Comparison of ENCODE assay signal across 8 cellular contexts in genomic region chr16:22217890-22218730, GRCh38. TPM values are rescaled to one million over a fixed set of nuclear protein-coding genes. Genes with fewer than 3 reads are reported as not detected.
DNase-seq lines count a peak whose midpoint lies in the region; ATAC-seq, FAIRE-seq and TF ChIP-seq lines count a peak whose summit lies in the region.

No MANE protein-coding gene starts in this region.

- H3K27me3 ChIP-seq in OCI-LY1 (ENCODE audit: insufficient read depth, low read length): no peaks in the 10 kb centered on the region

- intact Hi-C loops in natural killer cell (cut with micrococcal nuclease): no loop called here

- no peak overlapping the region for H3K9ac ChIP-seq in OCI-LY1 (ENCODE audit: low read length)

- no peaks in the 10 kb centered on the region for H3K9me3 Mint-ChIP-seq in T-helper 1 cell treated with Interleukin-12 subunit alpha and Interleukin-12 subunit beta and Interleukin-4 antibody, amounts not matched to agents 30 μg/mL and 1 μg/mL, for 36 hours
- no peaks in the 10 kb centered on the region for H3K9me3 Mint-ChIP-seq in natural killer cell

- H3K4me1 ChIP-seq in OCI-LY1 (ENCODE audit: insufficient read depth, low read length, severe bottlenecking): peaks cover 37% of the 10 kb centered on the region

- 0 out of 2 replicates have a peak, but pooled peaks cover 6% of the 10 kb centered on the region for H3K79me2 ChIP-seq in OCI-LY1 (ENCODE audit: insufficient read depth, low read length)

- FAIRE-seq in H54 (lab: Jason Lieb, UNC): no peak

- no peak overlapping the region for H3K4me3 Mint-ChIP-seq in T-helper 1 cell treated with Interleukin-12 subunit alpha and Interleukin-12 subunit beta and Interleukin-4 antibody, amounts not matched to agents 30 μg/mL and 1 μg/mL, for 36 hours
- H3K4me3 Mint-ChIP-seq in natural killer cell: no peak overlapping the region

- ATAC-seq in natural killer cell: peak in 2 of 3 donors; percentile 15 to 40

- peaks cover 29% of the 10 kb centered on the region for H3K36me3 ChIP-seq in OCI-LY1 (ENCODE audit: insufficient read depth, low read length)

- peaks cover 1% of the 10 kb centered on the region for H3K36me3 Mint-ChIP-seq in T-helper 1 cell treated with Interleukin-12 subunit alpha and Interleukin-12 subunit beta and Interleukin-4 antibody, amounts not matched to agents 30 μg/mL and 1 μg/mL, for 36 hours (ENCODE audit: low read depth)
- no peaks in the 10 kb centered on the region for H3K36me3 Mint-ChIP-seq in natural killer cell

- no peak overlapping the region for H3K4me3 ChIP-seq in OCI-LY1 (ENCODE audit: low read depth, low read length, poor library complexity, severe bottlenecking)

- no peak for TF ChIP-seq CTCF in OCI-LY1 (IDR thresholded peaks at IDR 0.05; ENCODE audit: low read length)
- no peak for TF ChIP-seq CTCF in natural killer cell (IDR thresholded peaks at IDR 0.05)

- peaks cover 23% of the 10 kb centered on the region for H3K4me1 Mint-ChIP-seq in T-helper 1 cell treated with Interleukin-12 subunit alpha and Interleukin-12 subunit beta and Interleukin-4 antibody, amounts not matched to agents 30 μg/mL and 1 μg/mL, for 36 hours (ENCODE audit: low read depth)
- H3K4me1 Mint-ChIP-seq in natural killer cell: peaks cover 6 to 9% of the 10 kb centered on the region in 2 donors

- H2AFZ ChIP-seq in OCI-LY1 (ENCODE audit: low read length): no peak overlapping the region

- H3K27ac Mint-ChIP-seq in T-helper 1 cell treated with Interleukin-12 subunit alpha and Interleukin-12 subunit beta and Interleukin-4 antibody, amounts not matched to agents 30 μg/mL and 1 μg/mL, for 36 hours: peak overlapping the region; percentile 13
- no peak overlapping the region for H3K27ac Mint-ChIP-seq in natural killer cell

- no peaks in the 10 kb centered on the region for H3K9me2 ChIP-seq in OCI-LY1 (ENCODE audit: low read depth, low read length)

- H3F3A ChIP-seq in OCI-LY1 (ENCODE audit: insufficient read depth, low read length): no peaks in the 10 kb centered on the region

- no peak for TF ChIP-seq POLR2A in H54 (IDR thresholded peaks at IDR 0.05; ENCODE audit: low read depth, low read length)

- peak overlapping the region; percentile 9; the same call in 1 of the 2 replicates for H3K4me2 ChIP-seq in OCI-LY1 (ENCODE audit: low read length)

- DNase-seq in T-helper 1 cell: no peak
- DNase-seq in H54 (ENCODE audit: insufficient read length, low spot score): peak; percentile 48
- no peak for DNase-seq in natural killer cell
- no peak for DNase-seq in NCI-H345 treated with DMSO at 0.1 percent for 48 hours (lab: John Stamatoyannopoulos, UW; ENCODE audit: unreplicated experiment)
- DNase-seq in AG08395 (ENCODE audit: low spot score): no peak
- no peak for DNase-seq in NCI-H1048 (lab: John Stamatoyannopoulos, UW)

- no peaks in the 10 kb centered on the region for H4K20me1 ChIP-seq in OCI-LY1 (ENCODE audit: insufficient read depth, low read length)

- H3K27me3 Mint-ChIP-seq in T-helper 1 cell treated with Interleukin-12 subunit alpha and Interleukin-12 subunit beta and Interleukin-4 antibody, amounts not matched to agents 30 μg/mL and 1 μg/mL, for 36 hours (ENCODE audit: low read depth): no peaks in the 10 kb centered on the region
- no peaks in the 10 kb centered on the region for H3K27me3 Mint-ChIP-seq in natural killer cell (ENCODE audit: low read depth in 2 of 2)

- H3K9me3 ChIP-seq in OCI-LY1 (ENCODE audit: low read length): no peaks in the 10 kb centered on the region

- peak overlapping the region; percentile 41 for H3K27ac ChIP-seq in OCI-LY1 (ENCODE audit: low read depth, low read length, poor library complexity, severe bottlenecking)

RNA-seq across cellular contexts. Expression of gene EEF2K, which starts 12.0 kb away (rescaled TPM):
- total RNA-seq in natural killer cell: 10 to 100 TPM; 12.6 to 33.5 (median 22.9) TPM

RNA-seq across cellular contexts. Expression of gene SDR42E2, which starts 55.8 kb away (rescaled TPM):
- 1 to 10 TPM in 1 of 3 donors, under 1 TPM in 2; 0.92 to 1.9 (median 0.93) TPM for total RNA-seq in natural killer cell
